ENCODE assay signal across 2 cellular contexts in genomic region chr1:16187748-16188401, GRCh38.
TF ChIP-seq lines count a peak whose summit lies in the region.

No MANE protein-coding gene starts in this region.

TF ChIP-seq in GM12891, 5 proteins besides CTCF, POLR2A, EP300 and RAD21:
- TF ChIP-seq POLR2AphosphoS5 (IDR thresholded peaks at IDR 0.05; ENCODE audit: low read depth, low read length), result no peak
- no peak for TF ChIP-seq SPI1 (IDR thresholded peaks at IDR 0.05; ENCODE audit: low read depth, low read length)
- TF ChIP-seq POU2F2 (IDR thresholded peaks at IDR 0.05; ENCODE audit: low read depth, low read length), result no peak
- TF ChIP-seq PAX5 (IDR thresholded peaks at IDR 0.05; ENCODE audit: insufficient read depth, low read length, severe bottlenecking), result no peak
- TF ChIP-seq TAF1 (IDR thresholded peaks at IDR 0.05; ENCODE audit: low read depth, low read length), result no peak

TF ChIP-seq in HepG2, 621 proteins besides CTCF, POLR2A, EP300 and RAD21 (continues in another document):
- TF ChIP-seq ZNF30 (CRISPR knock-in tag; IDR thresholded peaks at IDR 0.05) (no peak), MYNN (CRISPR knock-in tag; IDR thresholded peaks at IDR 0.05; ENCODE audit: low read depth) (0 out of 2 replicates have a peak, but pooled peaks have one; percentile 48), KDM1A (CRISPR knock-in tag; IDR thresholded peaks at IDR 0.05) (peak; percentile 74; the same call in 1 of the 2 replicates), ZNF292 (CRISPR knock-in tag; IDR thresholded peaks at IDR 0.05; ENCODE audit: borderline replicate concordance, low read depth) (no peak), DMAP1 (CRISPR knock-in tag; IDR thresholded peaks at IDR 0.05) (no peak), ZFP1 (CRISPR knock-in tag; IDR thresholded peaks at IDR 0.05) (no peak), NFIC (IDR thresholded peaks at IDR 0.05; ENCODE audit: low read length) (no peak), RBFOX2 (IDR thresholded peaks at IDR 0.05; ENCODE audit: low read depth, low read length) (no peak), ZNF850 (CRISPR knock-in tag; conservative IDR thresholded peaks at IDR 0.05) (no peak), SKI (IDR thresholded peaks at IDR 0.05; ENCODE audit: partially characterized antibody) (no peak), MIER2 (CRISPR knock-in tag; IDR thresholded peaks at IDR 0.05) (0 out of 2 replicates have a peak, but pooled peaks have one; percentile 46), ZIK1 (CRISPR knock-in tag; IDR thresholded peaks at IDR 0.05; ENCODE audit: borderline replicate concordance, low read depth) (no peak), ZKSCAN1 (IDR thresholded peaks at IDR 0.05; ENCODE audit: low read length) (no peak), ZFP91 (CRISPR knock-in tag; IDR thresholded peaks at IDR 0.05; ENCODE audit: borderline replicate concordance) (no peak), ZNF674 (CRISPR knock-in tag; IDR thresholded peaks at IDR 0.05; ENCODE audit: low read depth) (no peak), HES4 (CRISPR knock-in tag; IDR thresholded peaks at IDR 0.05; ENCODE audit: borderline replicate concordance) (no peak), ZNF260 (CRISPR knock-in tag; IDR thresholded peaks at IDR 0.05; ENCODE audit: borderline replicate concordance, low read depth) (no peak), ARID4A (CRISPR knock-in tag; IDR thresholded peaks at IDR 0.05; ENCODE audit: borderline replicate concordance) (no peak; the same call in 1 of the 2 replicates), ZNF816 (CRISPR knock-in tag; IDR thresholded peaks at IDR 0.05; ENCODE audit: borderline replicate concordance) (no peak), NFKBIZ (CRISPR knock-in tag; IDR thresholded peaks at IDR 0.05) (no peak), CERS6 (CRISPR knock-in tag; IDR thresholded peaks at IDR 0.05) (no peak), NFKB2 (CRISPR knock-in tag; IDR thresholded peaks at IDR 0.05; ENCODE audit: borderline replicate concordance) (peak; percentile 52; the same call in 1 of the 2 replicates), MAFG (CRISPR knock-in tag; IDR thresholded peaks at IDR 0.05) (no peak), GABPB1 (CRISPR knock-in tag; IDR thresholded peaks at IDR 0.05) (peak; percentile 39), PLRG1 (conservative IDR thresholded peaks at IDR 0.05) (no peak), EZH2 (conservative IDR thresholded peaks at IDR 0.05; ENCODE audit: low read depth, low read length) (no peak), TCF12 (IDR thresholded peaks at IDR 0.05) (no peak), TCF12 (CRISPR knock-in tag; IDR thresholded peaks at IDR 0.05) (no peak), MBNL3 (CRISPR knock-in tag; conservative IDR thresholded peaks at IDR 0.05) (no peak), MED8 (CRISPR knock-in tag; IDR thresholded peaks at IDR 0.05; ENCODE audit: insufficient replicate concordance) (no peak), MTF2 (CRISPR knock-in tag; IDR thresholded peaks at IDR 0.05; ENCODE audit: borderline replicate concordance) (no peak), PRDM15 (CRISPR knock-in tag; IDR thresholded peaks at IDR 0.05) (no peak), HOXA7 (CRISPR knock-in tag; IDR thresholded peaks at IDR 0.05) (no peak), STAT6 (CRISPR knock-in tag; IDR thresholded peaks at IDR 0.05; ENCODE audit: borderline replicate concordance) (no peak), SIN3B (IDR thresholded peaks at IDR 0.05; ENCODE audit: low read length) (no peak), ZNF782 (CRISPR knock-in tag; IDR thresholded peaks at IDR 0.05; ENCODE audit: borderline replicate concordance) (no peak), SNAPC4 (CRISPR knock-in tag; IDR thresholded peaks at IDR 0.05) (no peak), CREM (IDR thresholded peaks at IDR 0.05) (no peak), CREM (CRISPR knock-in tag; IDR thresholded peaks at IDR 0.05) (no peak), ZNF672 (CRISPR knock-in tag; IDR thresholded peaks at IDR 0.05) (no peak), PAWR (CRISPR knock-in tag; IDR thresholded peaks at IDR 0.05; ENCODE audit: borderline replicate concordance) (no peak), UBTF (CRISPR knock-in tag; IDR thresholded peaks at IDR 0.05) (no peak), SAP130 (CRISPR knock-in tag; IDR thresholded peaks at IDR 0.05; ENCODE audit: low read depth) (peak; percentile 37; the same call in 1 of the 2 replicates)
